ENCODE assay signal across 22 cellular contexts in the genomic region with DNA sequence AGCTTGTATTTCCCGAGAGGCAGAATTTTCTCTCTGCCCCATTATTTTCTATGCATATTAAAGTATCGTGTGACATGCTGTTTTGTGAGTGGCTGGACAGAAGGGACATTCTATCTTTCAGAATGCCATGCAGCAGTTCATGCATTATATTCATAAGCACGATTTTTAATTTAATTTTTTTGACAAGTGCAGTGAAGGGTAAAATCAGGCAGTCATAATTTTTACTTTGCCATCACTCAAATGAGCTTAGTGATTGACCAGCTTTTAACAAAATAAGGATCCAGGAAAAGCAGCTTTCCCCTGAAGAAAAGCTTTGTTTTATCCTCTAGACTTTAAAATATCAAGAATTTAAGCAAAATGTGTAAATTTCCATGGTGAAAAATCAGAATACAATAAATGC.
"Had no signal": no experiment of that assay in that cellular context is flagged by ENCODE, and none has a peak within 500 bp of the region (broad histone marks: within the 10 kb centered on the region; RNA-seq: fewer than 3 reads in every experiment).

No MANE protein-coding gene starts in this region.

- H3K27me3 ChIP-seq: colonic mucosa, dorsolateral prefrontal cortex, esophagus muscularis mucosa, esophagus squamous epithelium, foreskin keratinocyte, gastrocnemius medialis, gastroesophageal sphincter, heart left ventricle had no signal

- H3K36me3 ChIP-seq: colonic mucosa, esophagus muscularis mucosa, esophagus squamous epithelium, gastrocnemius medialis, gastroesophageal sphincter, heart left ventricle had no signal

- H3K27ac ChIP-seq: colonic mucosa, coronary artery, dorsolateral prefrontal cortex, epithelial cell of prostate, esophagus muscularis mucosa, esophagus squamous epithelium, foreskin keratinocyte, gastrocnemius medialis, gastroesophageal sphincter, heart left ventricle had no signal

- ATAC-seq: effector memory CD8-positive, alpha-beta T cell; esophagus mucosa; foreskin keratinocyte; gastrocnemius medialis; gastroesophageal sphincter; heart left ventricle had no signal

- DNase-seq: colonic mucosa; cortex of kidney; dermis blood vessel endothelial cell; dorsolateral prefrontal cortex; effector CD4-positive, alpha-beta T cell; effector CD8-positive, alpha-beta T cell; effector memory CD4-positive, alpha-beta T cell; effector memory CD8-positive, alpha-beta T cell; endodermal cell; erythroblast; esophagus squamous epithelium; foreskin keratinocyte; foreskin melanocyte; gastrocnemius medialis; glutamatergic neuron; head of caudate nucleus; heart left ventricle had no signal

- H3K4me3 ChIP-seq: colonic mucosa, coronary artery, dorsolateral prefrontal cortex, esophagus muscularis mucosa, esophagus squamous epithelium, gastrocnemius medialis, gastroesophageal sphincter, heart left ventricle had no signal

- H3K4me1 ChIP-seq: colonic mucosa, esophagus squamous epithelium, foreskin keratinocyte, gastrocnemius medialis, heart left ventricle had no signal

- H3K9me3 ChIP-seq: colonic mucosa, esophagus muscularis mucosa, esophagus squamous epithelium, gastrocnemius medialis, gastroesophageal sphincter, heart left ventricle had no signal
